ENCODE assay signal across 8 cellular contexts in the genomic region with DNA sequence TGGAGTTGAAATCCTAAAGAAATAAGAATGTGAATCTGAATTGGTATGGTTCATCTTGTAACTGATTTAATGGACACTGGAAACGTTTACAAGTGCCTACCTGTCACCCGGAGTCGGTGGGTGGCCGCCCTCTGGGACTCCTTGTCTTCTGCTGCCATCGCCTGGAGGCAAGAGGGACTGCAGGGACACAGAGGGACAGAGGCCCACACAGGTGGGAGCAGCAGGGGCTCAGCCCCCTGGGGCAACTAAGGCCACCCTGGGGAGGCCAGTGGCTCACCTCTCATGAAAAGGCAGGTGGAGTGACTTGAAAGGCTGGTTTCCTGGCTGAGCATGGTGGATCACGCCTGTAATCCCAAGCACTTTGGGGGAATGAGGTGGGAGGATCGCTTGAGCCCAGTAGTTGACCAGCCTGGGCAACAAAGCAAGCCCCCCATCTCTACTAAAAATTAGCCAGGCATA. TPM values are rescaled to one million over a fixed set of nuclear protein-coding genes. Genes with fewer than 3 reads are reported as not detected.
DNase-seq lines count a peak whose midpoint lies in the region; ATAC-seq and TF ChIP-seq lines count a peak whose summit lies in the region.

No MANE protein-coding gene starts in this region.

- H3K36me3 ChIP-seq in Caco-2 (ENCODE audit: control insufficient read depth, insufficient read depth, low read length), result no peaks in the 10 kb centered on the region
- H3K36me3 ChIP-seq in OCI-LY1 (ENCODE audit: insufficient read depth, low read length), result no peaks in the 10 kb centered on the region

- no peaks in the 10 kb centered on the region for H3K9me3 ChIP-seq in Caco-2
- H3K9me3 ChIP-seq in OCI-LY1 (ENCODE audit: low read length), result no peaks in the 10 kb centered on the region

- CTCF ChIA-PET in Caco-2 (lab: Charles Lee), result interaction anchor here (0.6 to 8.1 kb wide), 14 partner anchors 8 to 322 kb away, joined by 3 to 135 read pairs (median 4); partner anchors contain the start of genes COL1A1 and TMEM92

- H4K20me1 ChIP-seq in OCI-LY1 (ENCODE audit: insufficient read depth, low read length), result no peaks in the 10 kb centered on the region

- DNase-seq in Caco-2 (peak; percentile 95 to 98), HK-2 (ENCODE audit: unreplicated experiment) (peak; percentile 85), activated T-cell treated with anti-CD3 and anti-CD28 coated beads for 1 hour (ENCODE audit: low read depth) (peak; percentile 75)
- DNase-seq in natural killer cell treated with Interleukin-12 subunit alpha and Interleukin-12 subunit beta and Interleukin-15 and Interleukin-18, amount 100 ng/mL, for 72 hours (ENCODE audit: low spot score), result peak; percentile 65
- DNase-seq in stimulated activated naive CD4-positive, alpha-beta T cell (lab: John Stamatoyannopoulos, UW), result peak; percentile 59 to 79 (median 69)

- H3K4me1 ChIP-seq in Caco-2 (peaks cover 5% of the 10 kb centered on the region; the same call in 1 of the 2 replicates), OCI-LY1 (ENCODE audit: insufficient read depth, low read length, severe bottlenecking) (no peaks in the 10 kb centered on the region)

- no peaks in the 10 kb centered on the region for H3K36me3 Mint-ChIP-seq in Caco-2 (ENCODE audit: insufficient read depth, unreplicated experiment)
- no peaks in the 10 kb centered on the region for H3K36me3 Mint-ChIP-seq in natural killer cell treated with Interleukin-12 subunit alpha and Interleukin-12 subunit beta and Interleukin-15 and Interleukin-18, amount 100 ng/mL, for 72 hours

- H3K9me2 ChIP-seq in OCI-LY1 (ENCODE audit: low read depth, low read length), result no peaks in the 10 kb centered on the region

- TF ChIP-seq CTCF in Caco-2 (IDR thresholded peaks at IDR 0.05; ENCODE audit: insufficient read depth in 1 of 2, low read depth in 1 of 2, low read length in 1 of 2, severe bottlenecking in 1 of 2, unreplicated experiment in 1 of 2) (peak; percentile 100), OCI-LY1 (IDR thresholded peaks at IDR 0.05; ENCODE audit: low read length) (peak; percentile 80)

- H3K9me3 Mint-ChIP-seq in Caco-2 (ENCODE audit: unreplicated experiment), result no peaks in the 10 kb centered on the region
- H3K9me3 Mint-ChIP-seq in natural killer cell treated with Interleukin-12 subunit alpha and Interleukin-12 subunit beta and Interleukin-15 and Interleukin-18, amount 100 ng/mL, for 72 hours, result no peaks in the 10 kb centered on the region

- H2AFZ ChIP-seq in OCI-LY1 (ENCODE audit: low read length), result no peak overlapping the region

- H3K27me3 ChIP-seq in Caco-2 (replicated peaks; ENCODE audit: control insufficient read depth, insufficient read depth, low read length), result no peaks in the 10 kb centered on the region
- no peaks in the 10 kb centered on the region for H3K27me3 ChIP-seq in OCI-LY1 (ENCODE audit: insufficient read depth, low read length)

- H3K4me1 Mint-ChIP-seq in Caco-2 (ENCODE audit: low read depth, unreplicated experiment), result peaks cover 10% of the 10 kb centered on the region
- peaks cover under 1 to 10% of the 10 kb centered on the region in 2 donors for H3K4me1 Mint-ChIP-seq in natural killer cell treated with Interleukin-12 subunit alpha and Interleukin-12 subunit beta and Interleukin-15 and Interleukin-18, amount 100 ng/mL, for 72 hours (ENCODE audit: low read depth in 2 of 2)

- no peak overlapping the region for H3K27ac ChIP-seq in OCI-LY1 (ENCODE audit: low read depth, low read length, poor library complexity, severe bottlenecking)

- intact Hi-C loops in Caco-2 (cut with micrococcal nuclease; ENCODE audit: unreplicated experiment), result loop anchor here (1.0 to 5.0 kb wide), 6 partner anchors 23 to 436 kb away; partner anchors contain the start of genes RSAD1 and TMEM92

- H3K27me3 Mint-ChIP-seq in Caco-2 (ENCODE audit: insufficient read depth, unreplicated experiment), result no peaks in the 10 kb centered on the region
- H3K27me3 Mint-ChIP-seq in natural killer cell treated with Interleukin-12 subunit alpha and Interleukin-12 subunit beta and Interleukin-15 and Interleukin-18, amount 100 ng/mL, for 72 hours, result peaks cover 17 to 19% of the 10 kb centered on the region in 2 donors

- POLR2A ChIA-PET in Caco-2 (lab: Charles Lee), result no interaction called here

- BruUV-seq in Caco-2 (replicated peaks; lab: Mats Ljungman, UMichigan), result no TSS peak

- H3F3A ChIP-seq in OCI-LY1 (ENCODE audit: insufficient read depth, low read length), result no peaks in the 10 kb centered on the region

- ATAC-seq in esophagus mucosa (peak; percentile 94), HG03196 (IDR thresholded peaks at IDR 0.05; ENCODE audit: unreplicated experiment) (no peak)
- ATAC-seq in natural killer cell treated with Interleukin-12 subunit alpha and Interleukin-12 subunit beta and Interleukin-15 and Interleukin-18, amount 100 ng/mL, for 72 hours, result peak; percentile 87 to 91

- no peak overlapping the region for H3K4me3 Mint-ChIP-seq in Caco-2 (ENCODE audit: unreplicated experiment)
- H3K4me3 Mint-ChIP-seq in natural killer cell treated with Interleukin-12 subunit alpha and Interleukin-12 subunit beta and Interleukin-15 and Interleukin-18, amount 100 ng/mL, for 72 hours, result no peak overlapping the region

- H3K4me3 ChIP-seq in Caco-2 (ENCODE audit: low read depth, low read length) (no peak overlapping the region), OCI-LY1 (ENCODE audit: low read depth, low read length, poor library complexity, severe bottlenecking) (no peak overlapping the region)

- no peak overlapping the region for H3K9ac ChIP-seq in OCI-LY1 (ENCODE audit: low read length)

- peak overlapping the region; percentile 13 for H3K27ac Mint-ChIP-seq in Caco-2 (ENCODE audit: unreplicated experiment)
- H3K27ac Mint-ChIP-seq in natural killer cell treated with Interleukin-12 subunit alpha and Interleukin-12 subunit beta and Interleukin-15 and Interleukin-18, amount 100 ng/mL, for 72 hours, result no peak overlapping the region

- H3K79me2 ChIP-seq in OCI-LY1 (ENCODE audit: insufficient read depth, low read length), result no peaks in the 10 kb centered on the region

- H3K4me2 ChIP-seq in OCI-LY1 (ENCODE audit: low read length), result no peak overlapping the region

RNA-seq across cellular contexts. Expression of gene TMEM92, which starts 23.2 kb away (rescaled TPM):
- total RNA-seq in Caco-2 (2022), result 14.6 and 14.8 TPM in 2 replicates
- 0.88 TPM for total RNA-seq in esophagus mucosa
- total RNA-seq in natural killer cell treated with Interleukin-12 subunit alpha and Interleukin-12 subunit beta and Interleukin-15 and Interleukin-18, amount 100 ng/mL, for 72 hours, result not detected

RNA-seq across cellular contexts. Expression of gene XYLT2, which starts 48.5 kb away (rescaled TPM):
- total RNA-seq in Caco-2 (2022) (72.9 and 75.8 TPM in 2 replicates), esophagus mucosa (10.8 TPM)
- 10 to 100 TPM; 19.6 to 27.1 TPM for total RNA-seq in natural killer cell treated with Interleukin-12 subunit alpha and Interleukin-12 subunit beta and Interleukin-15 and Interleukin-18, amount 100 ng/mL, for 72 hours
